Comparison of ENCODE assay signal across 12 cellular contexts in the genomic region with DNA sequence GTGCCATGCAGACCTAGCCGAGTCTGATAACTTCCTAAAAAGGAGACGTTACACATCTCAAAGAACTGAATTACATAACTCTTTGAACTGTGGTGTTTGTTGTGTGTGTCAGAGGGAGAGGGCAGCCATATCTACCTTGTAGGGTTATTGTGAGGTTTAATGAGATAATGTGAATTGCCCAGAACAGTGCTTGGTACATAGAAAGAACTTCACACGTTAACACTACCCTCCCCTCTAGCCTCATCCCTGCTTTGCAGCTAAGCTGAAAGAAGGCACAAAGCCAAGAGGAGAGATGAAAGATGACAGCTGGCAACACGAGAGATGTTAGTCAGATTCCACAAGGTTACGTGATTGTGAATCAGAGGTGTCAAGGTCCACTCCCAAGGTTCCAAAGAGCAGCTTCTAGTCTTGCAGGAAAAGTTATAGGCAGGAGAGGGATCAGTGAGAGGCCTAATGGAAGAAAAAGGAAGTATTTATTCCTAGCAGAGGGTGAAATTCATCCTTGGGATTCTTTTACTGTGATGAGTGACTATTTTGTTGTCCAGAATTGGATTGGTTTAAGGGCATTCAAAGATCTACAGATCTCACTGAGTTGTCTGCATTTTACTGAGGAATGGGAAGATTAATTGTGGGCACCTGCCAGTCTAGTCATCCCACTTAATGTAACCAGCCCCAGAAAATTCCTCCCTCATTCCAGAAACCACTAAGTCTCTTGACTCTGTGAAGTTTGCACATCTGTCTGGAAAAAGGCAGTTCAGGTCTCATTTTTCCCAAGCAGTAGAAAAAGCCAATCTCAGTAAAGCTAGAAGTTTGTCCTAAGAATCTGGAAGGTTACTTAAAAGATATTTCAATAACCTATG. TPM values are rescaled to one million over a fixed set of nuclear protein-coding genes. Genes with fewer than 3 reads are reported as not detected.
DNase-seq lines count a peak whose midpoint lies in the region; ATAC-seq and TF ChIP-seq lines count a peak whose summit lies in the region.
"Had no signal": no experiment of that assay in that cellular context is flagged by ENCODE, and none has a peak within 500 bp of the region (broad histone marks: within the 10 kb centered on the region; RNA-seq: fewer than 3 reads in every experiment).

No MANE protein-coding gene starts in this region.

- no peak for ATAC-seq in activated CD8-positive, alpha-beta memory T cell treated with anti-CD3 and anti-CD28 coated beads, Interleukin-2, amount 10 ng/mL, durations not matched to agents 7 days and 5 days
- peak; percentile 59 for ATAC-seq in Right ventricle myocardium superior (ENCODE audit: poor library complexity)
- no peak for ATAC-seq in natural killer cell treated with Interleukin-12 subunit alpha and Interleukin-12 subunit beta and Interleukin-15 and Interleukin-18, amount 100 ng/mL, for 72 hours
- ATAC-seq in GM18498 (IDR thresholded peaks at IDR 0.05; ENCODE audit: unreplicated experiment) = no peak

- H3K9me3 ChIP-seq in skeletal muscle satellite cell (replicated peaks; ENCODE audit: low read length) (no peaks in the 10 kb centered on the region), suprapubic skin (no peaks in the 10 kb centered on the region)

- peaks cover 19% of the 10 kb centered on the region for H3K36me3 Mint-ChIP-seq in activated CD8-positive, alpha-beta memory T cell treated with anti-CD3 and anti-CD28 coated beads, Interleukin-2, amount 10 ng/mL, durations not matched to agents 7 days and 5 days
- no peaks in the 10 kb centered on the region for H3K36me3 Mint-ChIP-seq in natural killer cell treated with Interleukin-12 subunit alpha and Interleukin-12 subunit beta and Interleukin-15 and Interleukin-18, amount 100 ng/mL, for 72 hours

- H3K27ac Mint-ChIP-seq in activated CD8-positive, alpha-beta memory T cell treated with anti-CD3 and anti-CD28 coated beads, Interleukin-2, amount 10 ng/mL, durations not matched to agents 7 days and 5 days = peak overlapping the region; percentile 21
- H3K27ac Mint-ChIP-seq in natural killer cell treated with Interleukin-12 subunit alpha and Interleukin-12 subunit beta and Interleukin-15 and Interleukin-18, amount 100 ng/mL, for 72 hours = no peak overlapping the region
- H3K27ac Mint-ChIP-seq: activated T-helper 2 cell treated with anti-CD3 and anti-CD28 coated beads, Interferon-gamma antibody, Interleukin-2, Interleukin-4, amounts not matched to agents 10 μg/mL and 5 μg/mL and 100 μg/mL, durations not matched to agents 14 hours and 24 hours and 36 hours had no signal

- H3K9ac ChIP-seq in skeletal muscle satellite cell (ENCODE audit: low read depth, low read length) = peak overlapping the region; percentile 57

- H3K4me1 Mint-ChIP-seq in activated CD8-positive, alpha-beta memory T cell treated with anti-CD3 and anti-CD28 coated beads, Interleukin-2, amount 10 ng/mL, durations not matched to agents 7 days and 5 days = peaks cover 59% of the 10 kb centered on the region
- peaks cover 20 to 32% of the 10 kb centered on the region in 2 donors for H3K4me1 Mint-ChIP-seq in natural killer cell treated with Interleukin-12 subunit alpha and Interleukin-12 subunit beta and Interleukin-15 and Interleukin-18, amount 100 ng/mL, for 72 hours (ENCODE audit: low read depth in 2 of 2)

- no peak overlapping the region for H3K27ac ChIP-seq in suprapubic skin

- CTCF ChIA-PET in activated CD8-positive, alpha-beta memory T cell treated with anti-CD3 and anti-CD28 coated beads, Interleukin-2, amount 10 ng/mL, durations not matched to agents 7 days and 5 days (lab: Charles Lee) = interaction anchor here (1.2 to 4.0 kb wide), 5 partner anchors 13 to 150 kb away, joined by 3 to 30 read pairs (median 6); no protein-coding TSS in a partner anchor

- no peak overlapping the region for H3K4me3 Mint-ChIP-seq in activated CD8-positive, alpha-beta memory T cell treated with anti-CD3 and anti-CD28 coated beads, Interleukin-2, amount 10 ng/mL, durations not matched to agents 7 days and 5 days
- no peak overlapping the region for H3K4me3 Mint-ChIP-seq in natural killer cell treated with Interleukin-12 subunit alpha and Interleukin-12 subunit beta and Interleukin-15 and Interleukin-18, amount 100 ng/mL, for 72 hours
- H3K4me3 Mint-ChIP-seq: neural crest cell had no signal

- peaks cover 7% of the 10 kb centered on the region for H3K9me3 Mint-ChIP-seq in activated CD8-positive, alpha-beta memory T cell treated with anti-CD3 and anti-CD28 coated beads, Interleukin-2, amount 10 ng/mL, durations not matched to agents 7 days and 5 days (ENCODE audit: low read depth)
- no peaks in the 10 kb centered on the region for H3K9me3 Mint-ChIP-seq in natural killer cell treated with Interleukin-12 subunit alpha and Interleukin-12 subunit beta and Interleukin-15 and Interleukin-18, amount 100 ng/mL, for 72 hours
- H3K9me3 Mint-ChIP-seq: neural crest cell had no signal

- H3K27me3 ChIP-seq in skeletal muscle satellite cell (ENCODE audit: control insufficient read depth, insufficient read depth, low read length) = no peaks in the 10 kb centered on the region
- H3K27me3 ChIP-seq in suprapubic skin = no peaks in the 10 kb centered on the region

- no peak for TF ChIP-seq POLR2A in suprapubic skin (IDR thresholded peaks at IDR 0.05)

- TF ChIP-seq CTCF in suprapubic skin (IDR thresholded peaks at IDR 0.05) = no peak

- H3K4me3 ChIP-seq in skeletal muscle satellite cell (ENCODE audit: low read length) (no peak overlapping the region), suprapubic skin (no peak overlapping the region)

- no peak for DNase-seq in activated CD8-positive, alpha-beta memory T cell treated with anti-CD3 and anti-CD28 coated beads, Interleukin-2, amount 10 ng/mL, durations not matched to agents 7 days and 5 days
- no peak for DNase-seq in activated CD8-positive, alpha-beta memory T cell treated with anti-CD3 and anti-CD28 coated beads, Interleukin-2, amount 50 U/mL, for 4 hours
- DNase-seq in RPMI7951 (ENCODE audit: low read depth) (peak; percentile 41), Right ventricle myocardium superior (no peak), suprapubic skin (ENCODE audit: low spot score in 2 of 2) (no peak)
- DNase-seq in natural killer cell treated with Interleukin-12 subunit alpha and Interleukin-12 subunit beta and Interleukin-15 and Interleukin-18, amount 100 ng/mL, for 72 hours (ENCODE audit: low spot score) = no peak
- DNase-seq: KBM-7, SW 1271 had no signal

- peak overlapping the region; percentile 52 for H3K4me2 ChIP-seq in skeletal muscle satellite cell (ENCODE audit: low read length)

- H3K4me1 ChIP-seq in skeletal muscle satellite cell (ENCODE audit: control insufficient read depth, insufficient read depth, low read length) (peaks cover 38% of the 10 kb centered on the region), suprapubic skin (peaks cover 11% of the 10 kb centered on the region)

- no peaks in the 10 kb centered on the region for H3K36me3 ChIP-seq in skeletal muscle satellite cell (ENCODE audit: insufficient read depth, low read length)
- no peaks in the 10 kb centered on the region for H3K36me3 ChIP-seq in suprapubic skin

- TF ChIP-seq EP300 in suprapubic skin (IDR thresholded peaks at IDR 0.05) = no peak

- WGBS in suprapubic skin = 50% methylated on average over 5 of the region's 5 CpGs

- intact Hi-C loops in Right ventricle myocardium superior (cut with DNase I) = no loop called here

- H3K27me3 Mint-ChIP-seq in activated CD8-positive, alpha-beta memory T cell treated with anti-CD3 and anti-CD28 coated beads, Interleukin-2, amount 10 ng/mL, durations not matched to agents 7 days and 5 days = no peaks in the 10 kb centered on the region
- no peaks in the 10 kb centered on the region for H3K27me3 Mint-ChIP-seq in natural killer cell treated with Interleukin-12 subunit alpha and Interleukin-12 subunit beta and Interleukin-15 and Interleukin-18, amount 100 ng/mL, for 72 hours

RNA-seq across cellular contexts. Expression of a gene that starts 25.9 kb away (rescaled TPM):
- 100 to 1,000 TPM; 199 to 211 TPM for total RNA-seq in activated CD8-positive, alpha-beta memory T cell treated with anti-CD3 and anti-CD28 coated beads, Interleukin-2, amount 10 ng/mL, durations not matched to agents 7 days and 5 days
- total RNA-seq in RPMI7951 (2014; rRNA removed; shearing (Covaris generic)) = 27.8 and 42.3 TPM in 2 replicates
- total RNA-seq in Right ventricle myocardium superior (294 TPM), suprapubic skin (100 to 1,000 TPM; 368 to 724 (median 435) TPM)
- total RNA-seq in skeletal muscle satellite cell (2012; rRNA removed) = 67.4 and 87.4 TPM in 2 replicates
- 100 to 1,000 TPM; 152 to 269 TPM for total RNA-seq in natural killer cell treated with Interleukin-12 subunit alpha and Interleukin-12 subunit beta and Interleukin-15 and Interleukin-18, amount 100 ng/mL, for 72 hours
